8 cellular contexts compared by ENCODE assay signal in genomic region chr1:174005032-174005431, GRCh38. TPM values are rescaled to one million over a fixed set of nuclear protein-coding genes. Genes with fewer than 3 reads are reported as not detected.
A peak's percentile ranks its signal among the peaks of the same experiment; 100 is the strongest.
DNase-seq lines count a peak whose midpoint lies in the region; ATAC-seq, FAIRE-seq and TF ChIP-seq lines count a peak whose summit lies in the region.

No MANE protein-coding gene starts in this region.

- H3K4me1 ChIP-seq in ACC112 (ENCODE audit: control insufficient read depth, insufficient read depth, low read length, unreplicated experiment) (peaks cover 22% of the 10 kb centered on the region), adipocyte (ENCODE audit: control insufficient read depth, insufficient read depth, low read length) (peaks cover 35% of the 10 kb centered on the region), upper lobe of right lung (peaks cover 10% of the 10 kb centered on the region)

- H3K4me3 ChIP-seq in ACC112 (ENCODE audit: low read depth, low read length) (no peak overlapping the region), adipocyte (ENCODE audit: low read length) (no peak overlapping the region), upper lobe of right lung (no peak overlapping the region), coronary artery (no peak overlapping the region)

- TF ChIP-seq CTCF in upper lobe of right lung (IDR thresholded peaks at IDR 0.05) (no peak), coronary artery (IDR thresholded peaks at IDR 0.05) (no peak)

- H3K9me3 ChIP-seq in adipocyte (ENCODE audit: control insufficient read depth, low read length) (no peaks in the 10 kb centered on the region), upper lobe of right lung (no peaks in the 10 kb centered on the region)

- FAIRE-seq in GM19239 (lab: Jason Lieb, UNC) = peak; percentile 92

- peak; percentile 35 for DNase-seq in GM19239 (ENCODE audit: insufficient read length, low spot score)
- DNase-seq in adipocyte (ENCODE audit: low read depth) = peak; percentile 63
- no peak for DNase-seq in upper lobe of right lung
- no peak for DNase-seq in NCI-H226
- no peak for DNase-seq in coronary artery (ENCODE audit: low spot score)
- no peak for DNase-seq in OCI-M1 (lab: John Stamatoyannopoulos, UW)

- ATAC-seq in HG03135 (IDR thresholded peaks at IDR 0.05; ENCODE audit: unreplicated experiment) (peak; percentile 95), upper lobe of right lung (no peak)

- no peaks in the 10 kb centered on the region for H3K27me3 ChIP-seq in ACC112 (ENCODE audit: insufficient read depth, low read length)
- no peaks in the 10 kb centered on the region for H3K27me3 ChIP-seq in adipocyte (replicated peaks; ENCODE audit: control insufficient read depth, insufficient read depth, low read length)
- H3K27me3 ChIP-seq in upper lobe of right lung = no peaks in the 10 kb centered on the region

- H3K27ac ChIP-seq in ACC112 (ENCODE audit: low read depth, low read length) (peak overlapping the region; percentile 33; the same call in 1 of the 2 replicates), upper lobe of right lung (no peak overlapping the region), coronary artery (no peak overlapping the region)

- H3K36me3 ChIP-seq in ACC112 (ENCODE audit: insufficient read depth, low read length) = no peaks in the 10 kb centered on the region
- H3K36me3 ChIP-seq in adipocyte (ENCODE audit: control insufficient read depth, insufficient read depth, low read length, severe bottlenecking) = no peaks in the 10 kb centered on the region
- no peaks in the 10 kb centered on the region for H3K36me3 ChIP-seq in upper lobe of right lung

- intact Hi-C loops in upper lobe of right lung (cut with DNase I) = no loop called here

- no peak overlapping the region for H2AFZ ChIP-seq in ACC112 (ENCODE audit: low read length, unreplicated experiment)

- peaks cover 75% of the 10 kb centered on the region for H3K79me2 ChIP-seq in ACC112 (ENCODE audit: control insufficient read depth, insufficient read depth, low read length, unreplicated experiment)

- H3K9ac ChIP-seq in adipocyte (ENCODE audit: low read length) = no peak overlapping the region

RNA-seq across cellular contexts. Expression of gene RC3H1, which starts 17.1 kb away (rescaled TPM):
- 36.5 TPM for total RNA-seq in upper lobe of right lung

Comparison
In these comparisons a context has a peak if more than half of its experiments do, and no peak if none do; other contexts are left out.
1. DNase-seq: peak in GM19239 (single experiment) and adipocyte (single experiment); none in upper lobe of right lung (single experiment), NCI-H226 (single experiment), coronary artery (single experiment) and OCI-M1 (single experiment).